In the genomic region with DNA sequence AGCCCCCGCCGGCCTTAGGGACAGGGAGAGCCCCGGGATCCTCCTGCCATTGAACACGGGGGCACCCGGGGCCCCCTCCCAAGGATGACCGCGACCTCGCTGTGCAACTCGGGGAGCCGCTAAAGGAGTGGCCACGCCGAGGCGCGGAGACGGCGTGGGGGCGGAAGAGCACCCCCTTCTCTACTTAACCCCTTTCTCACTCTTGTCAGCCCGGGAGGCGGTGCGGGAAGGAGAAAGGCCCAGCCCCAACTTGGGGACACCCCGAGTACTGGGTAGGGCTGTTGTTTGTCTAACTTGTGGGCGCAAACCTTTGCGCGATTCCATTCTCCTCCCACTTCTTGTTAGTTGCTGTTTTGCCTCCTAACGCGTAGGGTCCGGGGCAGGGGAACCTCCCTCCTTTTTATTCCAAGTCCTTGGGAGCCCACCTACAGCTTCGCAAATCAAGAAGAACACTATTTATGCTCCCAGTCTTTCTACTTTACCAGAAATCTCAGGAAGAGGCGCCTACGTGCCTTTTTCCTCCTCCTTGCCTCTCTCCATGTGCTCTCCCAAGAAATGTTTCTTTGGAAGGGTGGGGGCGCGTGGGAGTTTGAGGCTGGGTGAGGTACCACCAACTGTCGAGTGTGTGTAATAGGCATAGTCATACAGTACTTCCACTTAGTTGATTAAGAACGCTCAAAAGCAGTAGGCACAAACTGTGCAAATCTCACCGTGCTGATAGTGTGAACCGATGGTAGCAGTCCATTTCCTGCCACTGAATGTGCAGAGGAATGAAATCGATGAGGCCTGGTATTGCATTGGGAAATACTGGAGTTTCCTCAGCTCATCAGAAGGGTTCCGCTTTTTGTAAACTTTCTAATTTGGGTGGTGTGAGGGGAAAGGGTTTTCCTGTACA, we compare ENCODE assay signal across 8 cellular contexts. TPM values are rescaled to one million over a fixed set of nuclear protein-coding genes. Genes with fewer than 3 reads are reported as not detected.
A peak's percentile ranks its signal among the peaks of the same experiment; 100 is the strongest.
DNase-seq lines count a peak whose midpoint lies in the region; ATAC-seq and TF ChIP-seq lines count a peak whose summit lies in the region.

No MANE protein-coding gene starts in this region.

- peaks cover 59% of the 10 kb centered on the region for H3K4me1 Mint-ChIP-seq in CD4-positive, alpha-beta T cell (ENCODE audit: low read depth)

- CTCF ChIA-PET in CD4-positive, alpha-beta T cell (lab: Charles Lee) = no interaction called here

- H3K9me3 ChIP-seq in CD4-positive, alpha-beta T cell (ENCODE audit: control insufficient read depth, low read length) = no peaks in the 10 kb centered on the region
- no peaks in the 10 kb centered on the region for H3K9me3 ChIP-seq in HUES48 (ENCODE audit: control insufficient read depth, insufficient read depth, low read length)

- intact Hi-C loops in CD4-positive, alpha-beta T cell (cut with DNase I, micrococcal nuclease) = no loop called here

- peak in 6 of 10 experiments; percentile 3 to 37 (median 18) for DNase-seq in CD4-positive, alpha-beta T cell
- DNase-seq in activated CD4-positive, CD25-positive, alpha-beta regulatory T cell (lab: John Stamatoyannopoulos, UW) = peak in 3 of 4 experiments; percentile 1 to 6 (median 2)
- DNase-seq in dermis blood vessel endothelial cell (peak; percentile 63), lung microvascular endothelial cell (ENCODE audit: low read depth in 2 of 2) (peak; percentile 33 to 61), NCI-H748 (lab: John Stamatoyannopoulos, UW; ENCODE audit: unreplicated experiment) (no peak)
- DNase-seq in stimulated activated CD8-positive, alpha-beta memory T cell treated with anti-CD3 and anti-CD28 coated beads, Interleukin-2, amount 100 ng/mL, for 48 hours (ENCODE audit: low read depth in 2 of 2) = peak; percentile 5 to 14

- peak overlapping the region; percentile 83 for H3K4me3 ChIP-seq in HUES48 (ENCODE audit: low read depth, low read length)

- TF ChIP-seq CTCF in CD4-positive, alpha-beta T cell (IDR thresholded peaks at IDR 0.05) = no peak

- no peaks in the 10 kb centered on the region for H3K27me3 Mint-ChIP-seq in CD4-positive, alpha-beta T cell

- H3K9ac ChIP-seq in HUES48 (ENCODE audit: low read depth, low read length) = peak overlapping the region; percentile 69

- no peaks in the 10 kb centered on the region for H3K9me3 Mint-ChIP-seq in CD4-positive, alpha-beta T cell

- POLR2A ChIA-PET in CD4-positive, alpha-beta T cell (lab: Charles Lee) = no interaction called here

- no peaks in the 10 kb centered on the region for H3K36me3 ChIP-seq in HUES48 (ENCODE audit: control insufficient read depth, insufficient read depth, low read length)

- H3K36me3 Mint-ChIP-seq in CD4-positive, alpha-beta T cell (ENCODE audit: low read depth) = peaks cover 7% of the 10 kb centered on the region

- peak overlapping the region; percentile 90 for H3K27ac Mint-ChIP-seq in CD4-positive, alpha-beta T cell

- H3K4me1 ChIP-seq in HUES48 (ENCODE audit: control insufficient read depth, insufficient read depth, low read length) = peaks cover 45% of the 10 kb centered on the region

- peak overlapping the region; percentile 96 for H3K4me3 Mint-ChIP-seq in CD4-positive, alpha-beta T cell

- peak; percentile 41 for ATAC-seq in CD4-positive, alpha-beta T cell (ENCODE audit: poor library complexity)
- ATAC-seq in GM21367 (IDR thresholded peaks at IDR 0.05; ENCODE audit: unreplicated experiment) = peak; percentile 21

- peak overlapping the region; percentile 7 for H3K27ac ChIP-seq in CD4-positive, alpha-beta T cell (ENCODE audit: low read depth, low read length)
- no peak overlapping the region for H3K27ac ChIP-seq in HUES48 (ENCODE audit: low read depth, low read length)

- H3K27me3 ChIP-seq in CD4-positive, alpha-beta T cell (ENCODE audit: control insufficient read depth, insufficient read depth, low read length) = no peaks in the 10 kb centered on the region
- peaks cover 27% of the 10 kb centered on the region for H3K27me3 ChIP-seq in HUES48 (ENCODE audit: control insufficient read depth, insufficient read depth, low read length)

RNA-seq across cellular contexts. Expression of a gene that starts 0.8 kb away (rescaled TPM):
- 10 to 100 TPM; 11.4 to 11.7 TPM for total RNA-seq in CD4-positive, alpha-beta T cell
- total RNA-seq in dermis blood vessel endothelial cell = 25.4 and 37.6 TPM in 2 replicates
- 13.1 and 13.5 TPM in 2 replicates for total RNA-seq in lung microvascular endothelial cell
